ENCODE assay signal across 9 cellular contexts in genomic region chr2:46645681-46646162, GRCh38. TPM values are rescaled to one million over a fixed set of nuclear protein-coding genes. Genes with fewer than 3 reads are reported as not detected.
DNase-seq lines count a peak whose midpoint lies in the region; ATAC-seq and TF ChIP-seq lines count a peak whose summit lies in the region.
"Had no signal": no experiment of that assay in that cellular context is flagged by ENCODE, and none has a peak within 500 bp of the region (broad histone marks: within the 10 kb centered on the region; RNA-seq: fewer than 3 reads in every experiment).

No MANE protein-coding gene starts in this region.

- BruUV-seq in Calu3 (replicated peaks; lab: Mats Ljungman, UMichigan) = no TSS peak

- no peaks in the 10 kb centered on the region for H3K9me3 Mint-ChIP-seq in Calu3 (ENCODE audit: low read depth, unreplicated experiment)

- intact Hi-C loops in left cardiac atrium (cut with DNase I) (no loop called here), Calu3 (cut with micrococcal nuclease; ENCODE audit: unreplicated experiment) (loop anchor here (10.0 kb wide), 1 partner anchor 679 kb away; no protein-coding TSS in a partner anchor)

- no peak for TF ChIP-seq POLR2A in suprapubic skin (IDR thresholded peaks at IDR 0.05)

- no peaks in the 10 kb centered on the region for H3K27me3 ChIP-seq in suprapubic skin

- no peak for TF ChIP-seq EP300 in suprapubic skin (IDR thresholded peaks at IDR 0.05)

- no peaks in the 10 kb centered on the region for H3K36me3 ChIP-seq in suprapubic skin

- H3K4me1 Mint-ChIP-seq in Calu3 (ENCODE audit: low read depth, unreplicated experiment) = peaks cover 17% of the 10 kb centered on the region

- CTCF ChIA-PET in Calu3 (lab: Charles Lee) = no interaction called here

- peaks cover 6% of the 10 kb centered on the region for H3K9me3 ChIP-seq in suprapubic skin

- ATAC-seq in left cardiac atrium (peak; percentile 81 to 84), HG03565 (IDR thresholded peaks at IDR 0.05; ENCODE audit: unreplicated experiment) (no peak), HG02571 (IDR thresholded peaks at IDR 0.05; ENCODE audit: unreplicated experiment) (no peak)

- WGBS in suprapubic skin = 10% methylated on average over 3 of the region's 3 CpGs

- no peak overlapping the region for H3K4me3 ChIP-seq in suprapubic skin

- H3K27ac ChIP-seq in VCaP (peak overlapping the region; percentile 63), suprapubic skin (peak overlapping the region; percentile 55)
- H3K27ac ChIP-seq: KMS-11 had no signal

- peak; percentile 52 for DNase-seq in HS-5 (ENCODE audit: low read depth)
- DNase-seq in left cardiac atrium = peak; percentile 37
- no peak for DNase-seq in suprapubic skin (ENCODE audit: low spot score in 2 of 2)
- DNase-seq in Calu3 = no peak
- no peak for DNase-seq in cortex of kidney (lab: John Stamatoyannopoulos, UW)

- no peak for TF ChIP-seq CTCF in VCaP (conservative IDR thresholded peaks at IDR 0.05)
- no peak for TF ChIP-seq CTCF in suprapubic skin (IDR thresholded peaks at IDR 0.05)
- no peak for TF ChIP-seq CTCF in Calu3 (IDR thresholded peaks at IDR 0.05; ENCODE audit: unreplicated experiment)

- no peak overlapping the region for H3K27ac Mint-ChIP-seq in Calu3 (ENCODE audit: unreplicated experiment)

- H3K4me1 ChIP-seq in suprapubic skin = peaks cover 38% of the 10 kb centered on the region

- H3K36me3 Mint-ChIP-seq in Calu3 (ENCODE audit: insufficient read depth, unreplicated experiment) = no peaks in the 10 kb centered on the region

- H3K4me3 Mint-ChIP-seq in Calu3 (ENCODE audit: low read depth, unreplicated experiment) = no peak overlapping the region

- peaks cover 14% of the 10 kb centered on the region for H3K27me3 Mint-ChIP-seq in Calu3 (ENCODE audit: unreplicated experiment)

RNA-seq across cellular contexts. Expression of gene CRIPT, which starts 28.7 kb away (rescaled TPM):
- total RNA-seq in left cardiac atrium (10 to 100 TPM; 13.9 to 15.3 TPM), suprapubic skin (10 to 100 TPM; 10.2 to 20.6 (median 18.8) TPM), Calu3 (2022) (11.8 and 13.5 TPM in 2 replicates)

RNA-seq across cellular contexts. Expression of gene PIGF, which starts 28.9 kb away (rescaled TPM):
- total RNA-seq in left cardiac atrium (10 to 100 TPM; 11.7 to 16.5 TPM), suprapubic skin (10 to 100 TPM; 13.1 to 26.1 (median 23.7) TPM), Calu3 (2022) (19.0 and 19.7 TPM in 2 replicates)

RNA-seq across cellular contexts. Expression of gene SOCS5, which starts 53.4 kb away (rescaled TPM):
- total RNA-seq in left cardiac atrium = 10 to 100 TPM; 19.1 to 29.0 TPM
- total RNA-seq in suprapubic skin = 10 to 100 TPM; 15.0 to 26.7 (median 17.8) TPM
- total RNA-seq in Calu3 (2022) = 15.0 and 15.3 TPM in 2 replicates

Comparison
In these comparisons a context has a peak if more than half of its experiments do, and no peak if none do; other contexts are left out.
1. DNase-seq: peak in HS-5 (single experiment) and left cardiac atrium (single experiment); none in suprapubic skin (0 of 2), Calu3 (single experiment) and cortex of kidney (single experiment).
2. ATAC-seq: peak in left cardiac atrium (2 of 2); none in HG03565 (single experiment) and HG02571 (single experiment).